In the genomic region with DNA sequence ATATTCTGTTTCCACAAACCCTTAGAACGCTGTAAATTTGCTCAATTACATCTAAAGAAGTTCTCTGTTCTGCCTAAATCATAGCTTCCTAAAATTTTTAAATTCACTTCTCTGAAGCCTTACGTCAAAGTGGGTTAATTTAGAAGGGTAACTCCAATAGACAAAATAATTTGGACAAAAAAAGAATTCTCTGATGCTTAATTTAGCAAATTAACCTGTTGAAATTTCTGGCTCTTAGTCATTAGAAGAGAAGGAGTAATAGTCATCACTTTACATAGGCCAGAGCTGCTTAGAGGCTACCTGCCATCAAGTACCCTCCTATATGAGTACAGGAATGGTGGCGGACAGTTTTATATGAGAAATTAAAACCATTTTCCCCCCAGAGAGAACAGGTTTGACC, we compare ENCODE assay signal across 13 cellular contexts. TPM values are rescaled to one million over a fixed set of nuclear protein-coding genes. Genes with fewer than 3 reads are reported as not detected.
DNase-seq lines count a peak whose midpoint lies in the region; ATAC-seq, FAIRE-seq and TF ChIP-seq lines count a peak whose summit lies in the region.
"Had no signal": no experiment of that assay in that cellular context is flagged by ENCODE, and none has a peak within 500 bp of the region (broad histone marks: within the 10 kb centered on the region; RNA-seq: fewer than 3 reads in every experiment).

No MANE protein-coding gene starts in this region.

- peaks cover 2% of the 10 kb centered on the region for H3K9me1 ChIP-seq in keratinocyte (ENCODE audit: control insufficient read depth, extremely low read depth, insufficient read depth, low read length)

- H3K4me2 ChIP-seq in keratinocyte (ENCODE audit: control insufficient read depth, extremely low read depth, insufficient read depth, low read depth, low read length), result peak overlapping the region; percentile 93

- peak overlapping the region; percentile 69 to 95 (median 79) for H3K4me3 ChIP-seq in keratinocyte (ENCODE audit: control insufficient read depth in 2 of 3, extremely low read depth in 1 of 3, insufficient read depth in 2 of 3, low read depth in 1 of 3, low read length in 3 of 3)

- no peak overlapping the region for H3K9ac ChIP-seq in keratinocyte (ENCODE audit: control insufficient read depth, extremely low read depth, insufficient read depth, low read length)

- no peaks in the 10 kb centered on the region for H3K9me3 Mint-ChIP-seq in activated naive CD4-positive, alpha-beta T cell treated with anti-CD3 and anti-CD28 coated beads, Interleukin-2, amount 50 U/mL, for 24 hours
- H3K9me3 Mint-ChIP-seq in activated T-helper 1 cell treated with anti-CD3 and anti-CD28 coated beads, Interleukin-12 subunit alpha, Interleukin-12 subunit beta, Interleukin-2, Interleukin-4 antibody, amounts not matched to agents 30 ng/mL and 10 ng/mL and 1 ng/mL, durations not matched to agents 14 hours and 24 hours and 36 hours, result no peaks in the 10 kb centered on the region

- no peaks in the 10 kb centered on the region for H3K27me3 Mint-ChIP-seq in activated naive CD4-positive, alpha-beta T cell treated with anti-CD3 and anti-CD28 coated beads, Interleukin-2, amount 50 U/mL, for 24 hours
- no peaks in the 10 kb centered on the region for H3K27me3 Mint-ChIP-seq in activated T-helper 1 cell treated with anti-CD3 and anti-CD28 coated beads, Interleukin-12 subunit alpha, Interleukin-12 subunit beta, Interleukin-2, Interleukin-4 antibody, amounts not matched to agents 30 ng/mL and 10 ng/mL and 1 ng/mL, durations not matched to agents 14 hours and 24 hours and 36 hours (ENCODE audit: insufficient read depth)

- H2AFZ ChIP-seq in keratinocyte (ENCODE audit: control insufficient read depth, low read length), result no peak overlapping the region

- intact Hi-C loops in activated T-helper 1 cell treated with anti-CD3 and anti-CD28 coated beads, Interleukin-12 subunit alpha, Interleukin-12 subunit beta, Interleukin-2, Interleukin-4 antibody, amounts not matched to agents 30 ng/mL and 10 ng/mL and 1 ng/mL, durations not matched to agents 14 hours and 24 hours and 36 hours (cut with micrococcal nuclease), result no loop called here

- H3K9me3 ChIP-seq in keratinocyte (ENCODE audit: control insufficient read depth, low read depth, low read length), result no peaks in the 10 kb centered on the region

- no peaks in the 10 kb centered on the region for H3K27me3 ChIP-seq in keratinocyte (ENCODE audit: control insufficient read depth, extremely low read depth, insufficient read depth, low read length)

- DNase-seq in activated naive CD4-positive, alpha-beta T cell treated with anti-CD3 and anti-CD28 coated beads, Interleukin-2, amount 50 U/mL, for 16 hours, result no peak
- no peak for DNase-seq in activated T-helper 1 cell treated with anti-CD3 and anti-CD28 coated beads, Interleukin-12 subunit alpha, Interleukin-12 subunit beta, Interleukin-2, Interleukin-4 antibody, amounts not matched to agents 30 ng/mL and 10 ng/mL and 1 ng/mL, durations not matched to agents 14 hours and 24 hours and 36 hours (ENCODE audit: low spot score)
- no peak for DNase-seq in keratinocyte (ENCODE audit: low read depth, low spot score)
- DNase-seq: activated naive CD4-positive, alpha-beta T cell; NCI-H1436; stimulated activated CD4-positive, alpha-beta T cell treated with anti-CD3 and anti-CD28 coated beads, Interleukin-1b, Interleukin-23, amount 100 ng/mL, for 48 hours; T-helper 9 cell had no signal

- peak overlapping the region; percentile 62 for H3K4me3 Mint-ChIP-seq in activated naive CD4-positive, alpha-beta T cell treated with anti-CD3 and anti-CD28 coated beads, Interleukin-2, amount 50 U/mL, for 24 hours
- H3K4me3 Mint-ChIP-seq in activated T-helper 1 cell treated with anti-CD3 and anti-CD28 coated beads, Interleukin-12 subunit alpha, Interleukin-12 subunit beta, Interleukin-2, Interleukin-4 antibody, amounts not matched to agents 30 ng/mL and 10 ng/mL and 1 ng/mL, durations not matched to agents 14 hours and 24 hours and 36 hours, result peak overlapping the region; percentile 100

- peaks cover 85% of the 10 kb centered on the region for H3K79me2 ChIP-seq in keratinocyte (ENCODE audit: control insufficient read depth, insufficient read depth, low read length)

- no peak for TF ChIP-seq CTCF in keratinocyte (optimal IDR thresholded peaks at IDR 0.05 in 1 of 3, IDR thresholded peaks at IDR 0.05 in 1 of 3, conservative IDR thresholded peaks at IDR 0.05 in 1 of 3; ENCODE audit: extremely low read depth in 1 of 3, insufficient read depth in 2 of 3, low read length in 3 of 3)

- no peak for FAIRE-seq in keratinocyte (lab: Jason Lieb, UNC)

- peaks cover 12 to 35% of the 10 kb centered on the region in 2 experiments for H3K36me3 ChIP-seq in keratinocyte (ENCODE audit: control insufficient read depth in 2 of 2, extremely low read depth in 1 of 2, insufficient read depth in 2 of 2, low read length in 2 of 2)

- peaks cover 7% of the 10 kb centered on the region for H3K36me3 Mint-ChIP-seq in activated naive CD4-positive, alpha-beta T cell treated with anti-CD3 and anti-CD28 coated beads, Interleukin-2, amount 50 U/mL, for 24 hours
- peaks cover 37% of the 10 kb centered on the region for H3K36me3 Mint-ChIP-seq in activated T-helper 1 cell treated with anti-CD3 and anti-CD28 coated beads, Interleukin-12 subunit alpha, Interleukin-12 subunit beta, Interleukin-2, Interleukin-4 antibody, amounts not matched to agents 30 ng/mL and 10 ng/mL and 1 ng/mL, durations not matched to agents 14 hours and 24 hours and 36 hours (ENCODE audit: low read depth)

- H4K20me1 ChIP-seq in keratinocyte (ENCODE audit: control insufficient read depth, extremely low read depth, insufficient read depth, low read length), result peaks cover 45% of the 10 kb centered on the region

- peaks cover 71% of the 10 kb centered on the region for H3K4me1 Mint-ChIP-seq in activated naive CD4-positive, alpha-beta T cell treated with anti-CD3 and anti-CD28 coated beads, Interleukin-2, amount 50 U/mL, for 24 hours
- H3K4me1 Mint-ChIP-seq in activated T-helper 1 cell treated with anti-CD3 and anti-CD28 coated beads, Interleukin-12 subunit alpha, Interleukin-12 subunit beta, Interleukin-2, Interleukin-4 antibody, amounts not matched to agents 30 ng/mL and 10 ng/mL and 1 ng/mL, durations not matched to agents 14 hours and 24 hours and 36 hours (ENCODE audit: low read depth), result peaks cover 78% of the 10 kb centered on the region

- no peak overlapping the region for H3K27ac Mint-ChIP-seq in activated naive CD4-positive, alpha-beta T cell treated with anti-CD3 and anti-CD28 coated beads, Interleukin-2, amount 50 U/mL, for 24 hours
- H3K27ac Mint-ChIP-seq in activated T-helper 1 cell treated with anti-CD3 and anti-CD28 coated beads, Interleukin-12 subunit alpha, Interleukin-12 subunit beta, Interleukin-2, Interleukin-4 antibody, amounts not matched to agents 30 ng/mL and 10 ng/mL and 1 ng/mL, durations not matched to agents 14 hours and 24 hours and 36 hours, result no peak overlapping the region

- no peak overlapping the region for H3K27ac ChIP-seq in keratinocyte (ENCODE audit: control insufficient read depth, insufficient read depth, low read length)
- H3K27ac ChIP-seq in temporal lobe (ENCODE audit: low read depth, low read length), result peak overlapping the region; percentile 92
- H3K27ac ChIP-seq: HL-60 had no signal

- peaks cover 45% of the 10 kb centered on the region for H3K4me1 ChIP-seq in keratinocyte (ENCODE audit: control insufficient read depth, extremely low read depth, insufficient read depth, low read length)

- dilution Hi-C loops in keratinocyte (cut with MboI; ENCODE audit: extremely low pct_ligation_motif_present, low sequenced_read_pairs), result no loop called here

- no peak for ATAC-seq in HG03520 (IDR thresholded peaks at IDR 0.05; ENCODE audit: unreplicated experiment)
- ATAC-seq in HG03439 (IDR thresholded peaks at IDR 0.05; ENCODE audit: unreplicated experiment), result no peak
- ATAC-seq in HG03159 (IDR thresholded peaks at IDR 0.05; ENCODE audit: unreplicated experiment), result no peak

RNA-seq across cellular contexts. Expression of gene ELL2, which starts 3.8 kb away (rescaled TPM):
- total RNA-seq in activated T-helper 1 cell treated with anti-CD3 and anti-CD28 coated beads, Interleukin-12 subunit alpha, Interleukin-12 subunit beta, Interleukin-2, Interleukin-4 antibody, amounts not matched to agents 30 ng/mL and 10 ng/mL and 1 ng/mL, durations not matched to agents 14 hours and 24 hours and 36 hours, result 93.9 and 97.6 TPM in 2 replicates
- 74.8 to 100 TPM (median 81.1 TPM) in 3 replicates for polyA plus RNA-seq in keratinocyte
- polyA plus RNA-seq in keratinocyte (2011; ENCODE audit: low read depth), result 137 TPM
- 48.0 and 87.5 TPM in 2 replicates for polyA plus RNA-seq in keratinocyte (2011; cell fraction: cytosol; rRNA removed)
- 81.5 and 105 TPM in 2 replicates for polyA plus RNA-seq in keratinocyte (2011; cell fraction: nucleus; rRNA removed)
- polyA plus RNA-seq in keratinocyte (2012; ENCODE audit: low replicate concordance), result 65.7 and 69.5 TPM in 2 replicates
- polyA minus RNA-seq in keratinocyte, result 31.2 to 194 TPM (median 108 TPM) in 3 replicates
- polyA minus RNA-seq in keratinocyte (2011; cell fraction: cytosol; rRNA and poly(A)+ RNA removed), result 103 TPM
- 182 and 311 TPM in 2 replicates for polyA minus RNA-seq in keratinocyte (2011; cell fraction: nucleus; rRNA and poly(A)+ RNA removed)
- 14.8 TPM for total RNA-seq in temporal lobe
